Comparison of ENCODE assay signal across 19 cellular contexts in the genomic region with DNA sequence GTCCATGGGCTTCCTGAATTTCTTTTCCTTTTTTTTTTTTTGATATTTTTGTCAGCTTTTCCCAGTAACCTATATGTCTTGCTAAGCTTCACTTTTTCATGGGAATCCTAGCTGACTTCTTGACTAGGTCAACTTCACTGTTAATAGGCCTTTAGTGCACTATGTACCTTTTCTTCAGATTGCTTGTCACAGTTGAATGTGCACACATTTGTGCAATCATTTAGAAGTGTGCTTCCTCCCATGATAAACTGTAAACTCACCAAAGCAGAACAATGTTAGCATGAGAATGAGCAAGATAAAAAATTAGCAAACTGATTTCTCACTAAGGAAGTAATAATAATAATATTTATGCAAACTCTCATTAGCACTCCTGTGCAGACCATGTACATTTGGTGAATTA.
DNase-seq lines count a peak whose midpoint lies in the region; ATAC-seq and TF ChIP-seq lines count a peak whose summit lies in the region.
"Had no signal": no experiment of that assay in that cellular context is flagged by ENCODE, and none has a peak within 500 bp of the region (broad histone marks: within the 10 kb centered on the region; RNA-seq: fewer than 3 reads in every experiment).

No MANE protein-coding gene starts in this region.

- BruUV-seq in Calu3 (replicated peaks; lab: Mats Ljungman, UMichigan) (no TSS peak), OCI-LY7 (replicated peaks; lab: Mats Ljungman, UMichigan) (no TSS peak)

- TF ChIP-seq CTCF in Calu3 (IDR thresholded peaks at IDR 0.05; ENCODE audit: unreplicated experiment) (no peak), OCI-LY1 (IDR thresholded peaks at IDR 0.05; ENCODE audit: low read length) (no peak), epithelial cell of proximal tubule (conservative IDR thresholded peaks at IDR 0.05; ENCODE audit: low read depth, low read length) (no peak), nephron (IDR thresholded peaks at IDR 0.05; ENCODE audit: unreplicated experiment in 3 of 3) (no peak), OCI-LY7 (conservative IDR thresholded peaks at IDR 0.05; ENCODE audit: low read length) (no peak), GM10266 (IDR thresholded peaks at IDR 0.05; ENCODE audit: control insufficient read depth, insufficient read depth, low read depth, missing control alignments) (no peak)

- H3K9me2 ChIP-seq in OCI-LY1 (ENCODE audit: low read depth, low read length) (no peaks in the 10 kb centered on the region; the same call in 1 of the 2 replicates), OCI-LY7 (ENCODE audit: insufficient read depth, low read length) (no peaks in the 10 kb centered on the region)

- H3K4me1 Mint-ChIP-seq in Calu3 (ENCODE audit: low read depth, unreplicated experiment) = no peaks in the 10 kb centered on the region
- H3K4me1 Mint-ChIP-seq in nephron = no peaks in the 10 kb centered on the region
- H3K4me1 Mint-ChIP-seq: CD4-positive, CD25-positive, alpha-beta regulatory T cell; T-cell had no signal

- H3K4me3 ChIP-seq in OCI-LY1 (ENCODE audit: low read depth, low read length, poor library complexity, severe bottlenecking) = no peak overlapping the region
- no peak overlapping the region for H3K4me3 ChIP-seq in epithelial cell of proximal tubule (ENCODE audit: low read depth, low read length)
- H3K4me3 ChIP-seq in OCI-LY7 (ENCODE audit: low read depth, low read length, poor library complexity, severe bottlenecking) = no peak overlapping the region

- no peaks in the 10 kb centered on the region for H3K9me3 Mint-ChIP-seq in Calu3 (ENCODE audit: low read depth, unreplicated experiment)
- no peaks in the 10 kb centered on the region for H3K9me3 Mint-ChIP-seq in nephron

- 0 out of 2 replicates have a peak, but pooled peaks cover 5% of the 10 kb centered on the region for H3F3A ChIP-seq in OCI-LY1 (ENCODE audit: insufficient read depth, low read length)

- CTCF ChIA-PET in Calu3 (lab: Charles Lee) (interaction anchor here (0.6 kb wide), 1 partner anchor 882 kb away, joined by 3 read pairs; no protein-coding TSS in a partner anchor), OCI-LY7 (lab: Charles Lee; ENCODE audit: unreplicated experiment) (no interaction called here)

- no peaks in the 10 kb centered on the region for H3K36me3 Mint-ChIP-seq in Calu3 (ENCODE audit: insufficient read depth, unreplicated experiment)
- no peaks in the 10 kb centered on the region for H3K36me3 Mint-ChIP-seq in nephron (ENCODE audit: low read depth)
- H3K36me3 Mint-ChIP-seq: CD4-positive, CD25-positive, alpha-beta regulatory T cell; T-cell had no signal

- no peaks in the 10 kb centered on the region for H3K27me3 Mint-ChIP-seq in Calu3 (ENCODE audit: unreplicated experiment)
- H3K27me3 Mint-ChIP-seq in nephron (ENCODE audit: low read depth) = no peaks in the 10 kb centered on the region
- H3K27me3 Mint-ChIP-seq: CD4-positive, CD25-positive, alpha-beta regulatory T cell; T-cell had no signal

- peak overlapping the region; percentile 16 for H3K4me2 ChIP-seq in OCI-LY1 (ENCODE audit: low read length)
- H3K4me2 ChIP-seq in OCI-LY7 (ENCODE audit: low read length) = no peak overlapping the region

- intact Hi-C loops in Calu3 (cut with micrococcal nuclease; ENCODE audit: unreplicated experiment) (no loop called here), OCI-LY7 (cut with micrococcal nuclease; ENCODE audit: unreplicated experiment) (no loop called here)

- no peaks in the 10 kb centered on the region for H3K9me3 ChIP-seq in OCI-LY1 (ENCODE audit: low read length)
- H3K9me3 ChIP-seq in OCI-LY7 (ENCODE audit: low read length) = no peaks in the 10 kb centered on the region
- H3K9me3 ChIP-seq: Caco-2 had no signal

- H2AFZ ChIP-seq in OCI-LY1 (ENCODE audit: low read length) (no peak overlapping the region), OCI-LY7 (ENCODE audit: low read length) (no peak overlapping the region)

- H3K36me3 ChIP-seq in OCI-LY1 (ENCODE audit: insufficient read depth, low read length) (no peaks in the 10 kb centered on the region), OCI-LY7 (ENCODE audit: insufficient read depth, low read length) (no peaks in the 10 kb centered on the region)

- H3K27me3 ChIP-seq in OCI-LY1 (ENCODE audit: insufficient read depth, low read length) = no peaks in the 10 kb centered on the region

- peaks cover 15% of the 10 kb centered on the region for H3K4me1 ChIP-seq in OCI-LY1 (ENCODE audit: insufficient read depth, low read length, severe bottlenecking)
- no peaks in the 10 kb centered on the region for H3K4me1 ChIP-seq in OCI-LY7 (ENCODE audit: insufficient read depth, low read length, poor library complexity, severe bottlenecking)
- H3K4me1 ChIP-seq: Caco-2 had no signal

- H3K27ac Mint-ChIP-seq in Calu3 (ENCODE audit: unreplicated experiment) (peak overlapping the region; percentile 80), nephron (peak overlapping the region in 2 of 3 experiments; percentile 1 to 51)
- H3K27ac Mint-ChIP-seq: CD4-positive, CD25-positive, alpha-beta regulatory T cell; T-cell had no signal

- DNase-seq in Calu3 (no peak), epithelial cell of proximal tubule (ENCODE audit: low read depth) (peak; percentile 56), OCI-LY7 (ENCODE audit: low spot score) (no peak), GM10266 (ENCODE audit: extremely low spot score) (no peak)
- DNase-seq in activated CD4-positive, alpha-beta T cell treated with anti-CD3 and anti-CD28 coated beads, Interleukin-2, amount 50 U/mL, for 1 hour = no peak
- DNase-seq: Caco-2; CD4-positive, CD25-positive, alpha-beta regulatory T cell; H7; Kasumi-1; NCI-H1105 treated with DMSO at 0.1 percent for 48 hours; NCI-H1694 treated with DMSO at 0.1 percent for 48 hours; NK-92 treated with Interleukin-12 subunit alpha and Interleukin-12 subunit beta, amount 100 ng/mL, for 24 hours; SIG-M5; T-cell had no signal

- no peak overlapping the region for H3K9ac ChIP-seq in OCI-LY1 (ENCODE audit: low read length)

- H3K79me2 ChIP-seq in OCI-LY1 (ENCODE audit: insufficient read depth, low read length) (no peaks in the 10 kb centered on the region), OCI-LY7 (ENCODE audit: insufficient read depth, low read depth, low read length) (no peaks in the 10 kb centered on the region)

- POLR2A ChIA-PET in OCI-LY7 (lab: Charles Lee) = interaction anchor here (0.6 kb wide), 1 partner anchor 24 kb away, joined by 3 read pairs; no protein-coding TSS in a partner anchor

- no peak for ATAC-seq in GM19463 (IDR thresholded peaks at IDR 0.05; ENCODE audit: unreplicated experiment)
- ATAC-seq: SK-N-SH treated with all-trans-retinoic acid at 6 μM for 48 hours, T-cell had no signal

- H3K27ac ChIP-seq in OCI-LY1 (ENCODE audit: low read depth, low read length, poor library complexity, severe bottlenecking) = peak overlapping the region; percentile 37
- H3K27ac ChIP-seq in OCI-LY7 (ENCODE audit: low read depth, low read length, poor library complexity, severe bottlenecking) = no peak overlapping the region
- H3K27ac ChIP-seq: RWPE1 had no signal

- no peak overlapping the region for H3K4me3 Mint-ChIP-seq in Calu3 (ENCODE audit: low read depth, unreplicated experiment)
- no peak overlapping the region for H3K4me3 Mint-ChIP-seq in nephron
- H3K4me3 Mint-ChIP-seq: CD4-positive, CD25-positive, alpha-beta regulatory T cell; T-cell had no signal

- H4K20me1 ChIP-seq in OCI-LY1 (ENCODE audit: insufficient read depth, low read length) (no peaks in the 10 kb centered on the region), OCI-LY7 (ENCODE audit: insufficient read depth, low read length) (no peaks in the 10 kb centered on the region)
